In genomic region chr12:120843472-120843871, GRCh38 we compare ENCODE assay signal across 22 cellular contexts.
DNase-seq lines count a peak whose midpoint lies in the region; ATAC-seq, FAIRE-seq and TF ChIP-seq lines count a peak whose summit lies in the region.
"Had no signal": no experiment of that assay in that cellular context is flagged by ENCODE, and none has a peak within 500 bp of the region (broad histone marks: within the 10 kb centered on the region; RNA-seq: fewer than 3 reads in every experiment).

No MANE protein-coding gene starts in this region.

- TF ChIP-seq RAD21 in HepG2 (CRISPR knock-in tag; IDR thresholded peaks at IDR 0.05) = no peak

- TF ChIP-seq CTCF in cardiac muscle cell (IDR thresholded peaks at IDR 0.05; ENCODE audit: low read depth, low read length) (no peak), heart left ventricle (IDR thresholded peaks at IDR 0.05) (no peak), HepG2 (CRISPR knock-in tag; IDR thresholded peaks at IDR 0.05) (0 out of 2 replicates have a peak, but pooled peaks have one; percentile 11), gastroesophageal sphincter (IDR thresholded peaks at IDR 0.05) (no peak)

- H3K27ac ChIP-seq in cardiac muscle cell (peak overlapping the region; percentile 40), heart left ventricle (no peak overlapping the region), caudate nucleus (ENCODE audit: low read depth, low read length) (peak overlapping the region; percentile 83), HepG2 (ENCODE audit: extremely low read length, insufficient read depth, low read length) (no peak overlapping the region), gastroesophageal sphincter (no peak overlapping the region)
- H3K27ac ChIP-seq: BLaER1 treated with 17β-estradiol and CSF1 and Interleukin-3, amounts not matched to agents 10 nM and 100 nM; RWPE1 had no signal

- CTCF ChIA-PET in HepG2 (lab: Yijun Ruan, JAX; ENCODE audit: low intra/inter-chr PET ratio, low total read pairs) = no interaction called here

- intact Hi-C loops in heart left ventricle (cut with DNase I) (loop anchor here in 1 of 10 donors (10.0 kb wide), 2 partner anchors 59 to 61 kb away; partner anchors contain the start of gene SPPL3), HepG2 (cut with micrococcal nuclease; ENCODE audit: unreplicated experiment) (no loop called here)

- no TSS peak for BruUV-seq in HepG2 (replicated peaks; lab: Mats Ljungman, UMichigan)

- H3K4me3 ChIP-seq in cardiac muscle cell (no peak overlapping the region), heart left ventricle (no peak overlapping the region), HepG2 (replicated peaks in 1 of 3; ENCODE audit: insufficient read depth in 1 of 3, low read depth in 2 of 3, low read length in 3 of 3) (no peak overlapping the region), gastroesophageal sphincter (no peak overlapping the region)
- H3K4me3 ChIP-seq: BLaER1 treated with 17β-estradiol and CSF1 and Interleukin-3, amounts not matched to agents 10 nM and 100 nM had no signal

- no peak for FAIRE-seq in HepG2 (lab: Jason Lieb, UNC)
- FAIRE-seq: A204.1, GM12891 had no signal

- H4K20me1 ChIP-seq in HepG2 (ENCODE audit: insufficient read depth, low read length) = 0 out of 2 replicates have a peak, but pooled peaks cover 7% of the 10 kb centered on the region

- H3K79me2 ChIP-seq in HepG2 (ENCODE audit: insufficient read depth, low read length) = peaks cover 5% of the 10 kb centered on the region

- POLR2A ChIA-PET in HepG2 (lab: Yijun Ruan, JAX) = no interaction called here

- peaks cover 25% of the 10 kb centered on the region for H3K4me1 ChIP-seq in cardiac muscle cell (ENCODE audit: low read depth)
- H3K4me1 ChIP-seq in heart left ventricle = peaks cover 0 to 81% (median 50%) of the 10 kb centered on the region in 12 donors
- H3K4me1 ChIP-seq in HepG2 (ENCODE audit: insufficient read depth, low read length) = no peaks in the 10 kb centered on the region
- H3K4me1 ChIP-seq in gastroesophageal sphincter = peaks cover 0 to 76% (median 9%) of the 10 kb centered on the region in 3 donors

- 94 to 99% (median 97%) methylated on average over 6 of the region's 6 CpGs for WGBS in heart left ventricle, 4 donors
- WGBS in HepG2 (ENCODE audit: low lambda C conversion rate) = 97% methylated on average over 6 of the region's 6 CpGs
- 100% methylated on average over 1 of the region's 6 CpGs; no CpG with 5 or more reads in 1 of the 2 donors for whole genome bisulfite sequencing in gastroesophageal sphincter (ENCODE audit: low coverage in 1 of 2), 2 donors

- TF ChIP-seq POLR2A in heart left ventricle (IDR thresholded peaks at IDR 0.05) (no peak), HepG2 (IDR thresholded peaks at IDR 0.05; ENCODE audit: insufficient read depth in 1 of 2, low read depth in 2 of 2, low read length in 2 of 2) (no peak), gastroesophageal sphincter (IDR thresholded peaks at IDR 0.05) (no peak)

- TF ChIP-seq EP300 in HepG2 (IDR thresholded peaks at IDR 0.05; ENCODE audit: low read depth in 2 of 2, low read length in 2 of 2) (no peak), HepG2 (CRISPR knock-in tag; IDR thresholded peaks at IDR 0.05; ENCODE audit: borderline replicate concordance) (no peak), gastroesophageal sphincter (IDR thresholded peaks at IDR 0.05) (no peak)

- H3K36me3 ChIP-seq in cardiac muscle cell (no peaks in the 10 kb centered on the region), heart left ventricle (peaks cover 0 to 5% (median 0%) of the 10 kb centered on the region in 9 donors), HepG2 (replicated peaks in 1 of 2; ENCODE audit: control insufficient read depth in 1 of 2, insufficient read depth in 2 of 2, low read length in 2 of 2) (peaks cover 0 to 5% of the 10 kb centered on the region in 2 experiments; a peak in 1 of 5 replicates), gastroesophageal sphincter (no peaks in the 10 kb centered on the region)

- H3K9ac ChIP-seq in HepG2 (ENCODE audit: insufficient read depth, low read depth, low read length) = no peak overlapping the region
- H3K9ac ChIP-seq: BLaER1 treated with 17β-estradiol and CSF1 and Interleukin-3, amounts not matched to agents 10 nM and 100 nM had no signal

- H3K4me2 ChIP-seq in HepG2 (ENCODE audit: low read depth, low read length) = no peak overlapping the region
- H3K4me2 ChIP-seq: BLaER1 treated with 17β-estradiol and CSF1 and Interleukin-3, amounts not matched to agents 10 nM and 100 nM had no signal

- H3K9me3 ChIP-seq in cardiac muscle cell (ENCODE audit: low read depth) (no peaks in the 10 kb centered on the region), heart left ventricle (no peaks in the 10 kb centered on the region), HepG2 (ENCODE audit: low read length) (no peaks in the 10 kb centered on the region), gastroesophageal sphincter (no peaks in the 10 kb centered on the region)

- ATAC-seq in heart left ventricle (no peak), HepG2 (no peak), gastroesophageal sphincter (no peak)
- ATAC-seq: PC-3 had no signal

- H3K27me3 ChIP-seq in cardiac muscle cell = no peaks in the 10 kb centered on the region
- no peaks in the 10 kb centered on the region for H3K27me3 ChIP-seq in heart left ventricle
- no peaks in the 10 kb centered on the region for H3K27me3 ChIP-seq in HepG2 (ENCODE audit: control insufficient read depth in 1 of 2, insufficient read depth in 2 of 2, low read length in 2 of 2)
- no peaks in the 10 kb centered on the region for H3K27me3 ChIP-seq in gastroesophageal sphincter
- H3K27me3 ChIP-seq: BLaER1 treated with 17β-estradiol and CSF1 and Interleukin-3, amounts not matched to agents 10 nM and 100 nM had no signal

- no peak overlapping the region for H2AFZ ChIP-seq in HepG2 (ENCODE audit: low read length)

- DNase-seq in cardiac muscle cell (ENCODE audit: low read depth in 1 of 2, low spot score in 1 of 2) (no peak), heart left ventricle (no peak), caudate nucleus (lab: John Stamatoyannopoulos, UW) (no peak), HepG2 (ENCODE audit: low spot score) (no peak), anterior cingulate cortex (lab: John Stamatoyannopoulos, UW) (no peak), C1 segment of cervical spinal cord (lab: John Stamatoyannopoulos, UW) (no peak)
- no peak for DNase-seq in activated effector memory CD4-positive, alpha-beta T cell treated with anti-CD3 and anti-CD28 coated beads, Interleukin-2, amount 50 U/mL, for 16 hours
- DNase-seq: DMS 273 treated with DMSO at 0.1 percent for 48 hours; GDM1; HFFc6; Kasumi-1; MM.1S; NCI-H1092 treated with DMSO at 0.1 percent for 48 hours; NCI-H226; NCI-H526; NK-92 treated with Interleukin-12 subunit alpha and Interleukin-12 subunit beta, amount 100 ng/mL, for 24 hours; PC-3 had no signal

- in situ Hi-C loops in HepG2 (cut with HindIII; ENCODE audit: extremely low pct_ligation_motif_present, low pct_unique_long_range_greater_than_20kb) = no loop called here

TF ChIP-seq in HepG2, 621 proteins besides CTCF, POLR2A, EP300 and RAD21:
- TF ChIP-seq, protein P1, sequence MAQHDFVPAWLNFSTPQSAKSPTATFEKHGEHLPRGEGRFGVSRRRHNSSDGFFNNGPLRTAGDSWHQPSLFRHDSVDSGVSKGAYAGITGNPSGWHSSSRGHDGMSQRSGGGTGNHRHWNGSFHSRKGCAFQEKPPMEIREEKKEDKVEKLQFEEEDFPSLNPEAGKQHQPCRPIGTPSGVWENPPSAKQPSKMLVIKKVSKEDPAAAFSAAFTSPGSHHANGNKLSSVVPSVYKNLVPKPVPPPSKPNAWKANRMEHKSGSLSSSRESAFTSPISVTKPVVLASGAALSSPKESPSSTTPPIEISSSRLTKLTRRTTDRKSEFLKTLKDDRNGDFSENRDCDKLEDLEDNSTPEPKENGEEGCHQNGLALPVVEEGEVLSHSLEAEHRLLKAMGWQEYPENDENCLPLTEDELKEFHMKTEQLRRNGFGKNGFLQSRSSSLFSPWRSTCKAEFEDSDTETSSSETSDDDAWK (CRISPR knock-in tag; IDR thresholded peaks at IDR 0.05) = no peak
- TF ChIP-seq ZBTB1 (CRISPR knock-in tag; IDR thresholded peaks at IDR 0.05; ENCODE audit: borderline replicate concordance) = no peak
- TF ChIP-seq NBN (conservative IDR thresholded peaks at IDR 0.05) = no peak
- no peak for TF ChIP-seq U2AF1 (optimal IDR thresholded peaks at IDR 0.05; ENCODE audit: low read depth, low read length)
- TF ChIP-seq ATM (IDR thresholded peaks at IDR 0.05; ENCODE audit: borderline replicate concordance) = no peak
- no peak for TF ChIP-seq ZNF317 (CRISPR knock-in tag; IDR thresholded peaks at IDR 0.05)
- TF ChIP-seq SMARCC2 (IDR thresholded peaks at IDR 0.05) = no peak
- TF ChIP-seq ZNF550 (CRISPR knock-in tag; IDR thresholded peaks at IDR 0.05; ENCODE audit: borderline replicate concordance) = no peak
- no peak for TF ChIP-seq MTF2 (CRISPR knock-in tag; IDR thresholded peaks at IDR 0.05; ENCODE audit: borderline replicate concordance)
- no peak for TF ChIP-seq ZBTB7A (CRISPR knock-in tag; IDR thresholded peaks at IDR 0.05)
- no peak for TF ChIP-seq KDM2A (CRISPR knock-in tag; IDR thresholded peaks at IDR 0.05; ENCODE audit: borderline replicate concordance, low read depth)
- no peak for TF ChIP-seq SNAI1 (CRISPR knock-in tag; IDR thresholded peaks at IDR 0.05; ENCODE audit: borderline replicate concordance)
- no peak for TF ChIP-seq ZMYM4 (CRISPR knock-in tag; IDR thresholded peaks at IDR 0.05)
- no peak for TF ChIP-seq ETV5 (CRISPR knock-in tag; IDR thresholded peaks at IDR 0.05; ENCODE audit: borderline replicate concordance)
- no peak for TF ChIP-seq REXO4 (CRISPR knock-in tag; IDR thresholded peaks at IDR 0.05; ENCODE audit: borderline replicate concordance)
- no peak for TF ChIP-seq NKX3-1 (CRISPR knock-in tag; IDR thresholded peaks at IDR 0.05)

Comparison
In these comparisons a context has a peak if more than half of its experiments do, and no peak if none do; other contexts are left out.
1. H3K27ac ChIP-seq: peak in cardiac muscle cell (single experiment) and caudate nucleus (single experiment); none in heart left ventricle (0 of 12), HepG2 (single experiment) and gastroesophageal sphincter (0 of 4).